2 cellular contexts compared by ENCODE assay signal in genomic region chr4:140426610-140427103, GRCh38.
TF ChIP-seq lines count a peak whose summit lies in the region.

No MANE protein-coding gene starts in this region.

TF ChIP-seq in K562, 482 proteins besides CTCF, POLR2A, EP300 and RAD21 (continued from another document):
- TF ChIP-seq PBX2 (CRISPR knock-in tag; IDR thresholded peaks at IDR 0.05; ENCODE audit: low read depth) (no peak), PBX2 (tag; conservative IDR thresholded peaks at IDR 0.05; ENCODE audit: low read depth) (peak; percentile 58; the same call in 1 of the 2 replicates), FOS (IDR thresholded peaks at IDR 0.05; ENCODE audit: extremely low read depth, insufficient read length) (no peak), MEIS2 (IDR thresholded peaks at IDR 0.05; ENCODE audit: partially characterized antibody) (peak; percentile 73), FOXA3 (CRISPR knock-in tag; conservative IDR thresholded peaks at IDR 0.05 in 1 of 2, IDR thresholded peaks at IDR 0.05 in 1 of 2) (peak in 1 of 2 experiments; percentile 35; a peak in 1 of 4 replicates), BRD4 (IDR thresholded peaks at IDR 0.05) (0 out of 2 replicates have a peak, but pooled peaks have one; percentile 17), MEF2D (tag; conservative IDR thresholded peaks at IDR 0.05; ENCODE audit: low read depth) (0 out of 2 replicates have a peak, but pooled peaks have one; percentile 25), RCOR1 (IDR thresholded peaks at IDR 0.05; ENCODE audit: borderline replicate concordance in 1 of 2, low read depth in 2 of 2, low read length in 2 of 2) (0 out of 4 replicates have a peak, but pooled peaks of 1 of the 2 experiments have one; percentile 5), CXXC5 (CRISPR knock-in tag; IDR thresholded peaks at IDR 0.05) (peak; percentile 21), PKNOX1 (IDR thresholded peaks at IDR 0.05) (0 out of 2 replicates have a peak, but pooled peaks have one; percentile 33), FOSL1 (tag; conservative IDR thresholded peaks at IDR 0.05) (no peak), ZKSCAN3 (CRISPR knock-in tag; IDR thresholded peaks at IDR 0.05) (no peak), VEZF1 (CRISPR knock-in tag; IDR thresholded peaks at IDR 0.05) (peak; percentile 4; the same call in 1 of the 2 replicates), HNRNPUL1 (IDR thresholded peaks at IDR 0.05; ENCODE audit: low read length) (no peak), CTCFL (IDR thresholded peaks at IDR 0.05; ENCODE audit: borderline replicate concordance, insufficient read depth, low read depth, low read length, poor library complexity, severe bottlenecking) (peak; percentile 35)

TF ChIP-seq in liver, 16 proteins besides CTCF, POLR2A, EP300 and RAD21 (continued from another document):
- no peak for TF ChIP-seq REST (IDR thresholded peaks at IDR 0.05)
- no peak for TF ChIP-seq ZBTB33 (IDR thresholded peaks at IDR 0.05)
- no peak for TF ChIP-seq YY1 (IDR thresholded peaks at IDR 0.05)
- TF ChIP-seq FOXA1 (IDR thresholded peaks at IDR 0.05), result no peak
- TF ChIP-seq NR2F2 (IDR thresholded peaks at IDR 0.05), result no peak
- TF ChIP-seq HNF4A (conservative IDR thresholded peaks at IDR 0.05), result no peak
- no peak for TF ChIP-seq ATF3 (IDR thresholded peaks at IDR 0.05)
- no peak for TF ChIP-seq GABPA (IDR thresholded peaks at IDR 0.05 in 1 of 2, conservative IDR thresholded peaks at IDR 0.05 in 1 of 2)
- no peak for TF ChIP-seq RXRA (IDR thresholded peaks at IDR 0.05)
- no peak for TF ChIP-seq MAX (IDR thresholded peaks at IDR 0.05)
- TF ChIP-seq EGR1 (IDR thresholded peaks at IDR 0.05; ENCODE audit: low read depth in 2 of 2), result no peak
- TF ChIP-seq HNF4G (IDR thresholded peaks at IDR 0.05), result no peak
- no peak for TF ChIP-seq JUND (IDR thresholded peaks at IDR 0.05)
- no peak for TF ChIP-seq SP1 (IDR thresholded peaks at IDR 0.05)
- TF ChIP-seq FOXA2 (IDR thresholded peaks at IDR 0.05), result no peak
